In genomic region chr5:322281-322941, GRCh38 we compare ENCODE assay signal across 8 cellular contexts. TPM values are rescaled to one million over a fixed set of nuclear protein-coding genes. Genes with fewer than 3 reads are reported as not detected.
DNase-seq lines count a peak whose midpoint lies in the region; ATAC-seq, FAIRE-seq and TF ChIP-seq lines count a peak whose summit lies in the region.

No MANE protein-coding gene starts in this region.

- no peak overlapping the region for H3K27ac ChIP-seq in pancreas

- no peaks in the 10 kb centered on the region for H3K9me3 Mint-ChIP-seq in activated CD4-positive, alpha-beta T cell treated with anti-CD3 and anti-CD28 coated beads, Interleukin-2, amount 10 ng/mL, durations not matched to agents 7 days and 5 days

- peaks cover 13% of the 10 kb centered on the region for H3K27me3 Mint-ChIP-seq in activated CD4-positive, alpha-beta T cell treated with anti-CD3 and anti-CD28 coated beads, Interleukin-2, amount 10 ng/mL, durations not matched to agents 7 days and 5 days

- peak; percentile 12 for DNase-seq in activated CD4-positive, alpha-beta T cell treated with anti-CD3 and anti-CD28 coated beads, Interleukin-2, amount 10 ng/mL, durations not matched to agents 7 days and 5 days
- DNase-seq in activated CD4-positive, alpha-beta T cell treated with anti-CD3 and anti-CD28 coated beads, Interleukin-2, amount 50 U/mL, for 4 hours, result no peak
- peak; percentile 26 to 36 for DNase-seq in cardiac fibroblast (ENCODE audit: low read depth in 2 of 2)
- peak in 1 of 6 donors; percentile 72 for DNase-seq in pancreas
- DNase-seq in NCI-H748 (lab: John Stamatoyannopoulos, UW; ENCODE audit: unreplicated experiment), result no peak
- no peak for DNase-seq in NCI-H2171 treated with DMSO at 0.1 percent for 48 hours (lab: John Stamatoyannopoulos, UW)
- DNase-seq in NCI-H1417 treated with DMSO at 0.1 percent for 48 hours (lab: John Stamatoyannopoulos, UW), result no peak

- H3K4me3 ChIP-seq in cardiac fibroblast (replicated peaks in 1 of 2; ENCODE audit: low read depth in 2 of 2, low read length in 2 of 2) (peak overlapping the region; percentile 58 to 65), pancreas (peak overlapping the region in 3 of 4 donors; percentile 16 to 56 (median 32))

- peaks cover 0 to 12% (median 3%) of the 10 kb centered on the region in 4 donors for H3K27me3 ChIP-seq in pancreas

- H3K4me1 ChIP-seq in pancreas, result peaks cover 0 to 13% (median 13%) of the 10 kb centered on the region in 3 donors

- ATAC-seq in HG03520 (IDR thresholded peaks at IDR 0.05; ENCODE audit: unreplicated experiment), result peak; percentile 37
- ATAC-seq in pancreas, result no peak

- H3K27ac Mint-ChIP-seq in activated CD4-positive, alpha-beta T cell treated with anti-CD3 and anti-CD28 coated beads, Interleukin-2, amount 10 ng/mL, durations not matched to agents 7 days and 5 days, result peak overlapping the region; percentile 9

- intact Hi-C loops in pancreas (cut with DNase I), result no loop called here

- POLR2A ChIA-PET in activated CD4-positive, alpha-beta T cell treated with anti-CD3 and anti-CD28 coated beads, Interleukin-2, amount 10 ng/mL, durations not matched to agents 7 days and 5 days (lab: Charles Lee), result no interaction called here

- H3K36me3 ChIP-seq in pancreas, result no peaks in the 10 kb centered on the region

- no peak for TF ChIP-seq CTCF in cardiac fibroblast (IDR thresholded peaks at IDR 0.05; ENCODE audit: low read depth, low read length)
- TF ChIP-seq CTCF in pancreas (IDR thresholded peaks at IDR 0.05), result no peak

- no peak for FAIRE-seq in pancreas (lab: Jason Lieb, UNC)

- peaks cover 28% of the 10 kb centered on the region for H3K36me3 Mint-ChIP-seq in activated CD4-positive, alpha-beta T cell treated with anti-CD3 and anti-CD28 coated beads, Interleukin-2, amount 10 ng/mL, durations not matched to agents 7 days and 5 days (ENCODE audit: low read depth)

- whole genome bisulfite sequencing in pancreas, 2 donors, result 30 to 33% methylated on average over 53 to 56 of the region's 56 CpGs

- peak overlapping the region; percentile 69 for H3K4me3 Mint-ChIP-seq in activated CD4-positive, alpha-beta T cell treated with anti-CD3 and anti-CD28 coated beads, Interleukin-2, amount 10 ng/mL, durations not matched to agents 7 days and 5 days

- CTCF ChIA-PET in activated CD4-positive, alpha-beta T cell treated with anti-CD3 and anti-CD28 coated beads, Interleukin-2, amount 10 ng/mL, durations not matched to agents 7 days and 5 days (lab: Charles Lee), result no interaction called here

- peaks cover 36% of the 10 kb centered on the region for H3K4me1 Mint-ChIP-seq in activated CD4-positive, alpha-beta T cell treated with anti-CD3 and anti-CD28 coated beads, Interleukin-2, amount 10 ng/mL, durations not matched to agents 7 days and 5 days

- H3K9me3 ChIP-seq in pancreas, result no peaks in the 10 kb centered on the region

RNA-seq across cellular contexts. Expression of gene AHRR, which starts 0.9 kb away (rescaled TPM):
- 10 to 100 TPM; 28.3 to 34.9 TPM for total RNA-seq in activated CD4-positive, alpha-beta T cell treated with anti-CD3 and anti-CD28 coated beads, Interleukin-2, amount 10 ng/mL, durations not matched to agents 7 days and 5 days
- under 1 TPM; 0.34 to 0.92 (median 0.67) TPM for total RNA-seq in pancreas
- polyA plus RNA-seq in pancreas, result 1 to 10 TPM in 1 of 2 donors, under 1 TPM in 1; 0.61 to 1.7 TPM

RNA-seq across cellular contexts. Expression of gene PDCD6, which starts 51.0 kb away (rescaled TPM):
- 100 to 1,000 TPM in 1 of 2 experiments, 10 to 100 TPM in 1; 87.9 to 100 TPM for total RNA-seq in activated CD4-positive, alpha-beta T cell treated with anti-CD3 and anti-CD28 coated beads, Interleukin-2, amount 10 ng/mL, durations not matched to agents 7 days and 5 days
- 10 to 100 TPM; 24.2 to 47.7 (median 30.6) TPM for total RNA-seq in pancreas
- 10 to 100 TPM; 54.7 to 66.4 TPM for polyA plus RNA-seq in pancreas

Comparison
In these comparisons a context has a peak if more than half of its experiments do, and no peak if none do; other contexts are left out.
1. DNase-seq: peak in activated CD4-positive, alpha-beta T cell treated with anti-CD3 and anti-CD28 coated beads, Interleukin-2, amount 10 ng/mL, durations not matched to agents 7 days and 5 days (single experiment) and cardiac fibroblast (2 of 2); none in activated CD4-positive, alpha-beta T cell treated with anti-CD3 and anti-CD28 coated beads, Interleukin-2, amount 50 U/mL, for 4 hours (0 of 2), NCI-H748 (single experiment), NCI-H2171 treated with DMSO at 0.1 percent for 48 hours (single experiment) and NCI-H1417 treated with DMSO at 0.1 percent for 48 hours (single experiment).
2. RNA of gene AHRR, which starts 0.9 kb away (total RNA-seq): 28.3 to 34.9 TPM in activated CD4-positive, alpha-beta T cell treated with anti-CD3 and anti-CD28 coated beads, Interleukin-2, amount 10 ng/mL, durations not matched to agents 7 days and 5 days; 0.34 to 0.92 TPM in pancreas; every median in the first group is over 10 times any median in the second.